ENCODE assay signal across 8 cellular contexts in the genomic region with DNA sequence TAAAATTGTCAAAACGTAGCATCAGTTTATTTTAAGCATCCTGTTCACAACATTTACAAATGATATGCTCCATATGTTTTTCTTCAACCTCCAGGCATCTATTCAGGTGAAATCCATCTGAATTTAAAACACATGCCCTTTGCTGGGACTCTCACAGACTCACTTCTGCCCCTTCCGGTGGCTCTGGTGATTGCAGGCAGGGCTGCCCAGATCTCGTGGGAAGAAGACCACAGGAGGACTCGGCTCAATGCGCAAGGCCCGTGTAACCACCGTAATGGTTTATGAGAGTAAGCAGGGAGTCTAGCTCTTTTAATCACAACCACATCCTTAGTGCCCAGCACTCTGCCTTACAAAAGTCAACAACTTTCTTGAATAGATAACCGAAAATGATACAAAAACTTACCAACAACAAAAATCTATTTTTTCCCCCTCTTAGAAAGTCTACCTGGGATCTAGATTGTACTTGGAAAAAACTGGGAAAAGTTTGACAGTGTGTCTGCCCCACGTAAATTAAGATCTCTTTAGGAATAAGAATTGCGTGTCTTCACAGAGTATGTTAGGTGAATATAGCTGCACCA.
A peak's percentile ranks its signal among the peaks of the same experiment; 100 is the strongest.
DNase-seq lines count a peak whose midpoint lies in the region; ATAC-seq and TF ChIP-seq lines count a peak whose summit lies in the region.

No MANE protein-coding gene starts in this region.

- DNase-seq in EL (peak; percentile 48), GM23338 (ENCODE audit: low spot score) (peak; percentile 86), NCI-H2171 (lab: John Stamatoyannopoulos, UW) (peak; percentile 26), foreskin fibroblast (peak in 1 of 2 donors; percentile 53), psoas muscle (peak; percentile 24 to 59)
- peak; percentile 44 for DNase-seq in activated CD8-positive, alpha-beta memory T cell treated with anti-CD3 and anti-CD28 coated beads, Interleukin-2, amount 50 U/mL, for 4 hours

- H3F3A ChIP-seq in GM23338 (replicated peaks; ENCODE audit: low read depth) = no peaks in the 10 kb centered on the region

- peaks cover 3% of the 10 kb centered on the region; the same call in 1 of the 3 replicates for H3K9me3 Mint-ChIP-seq in GM23338

- H3K27me3 Mint-ChIP-seq in GM23338 (ENCODE audit: insufficient read depth, low read depth, poor library complexity) = no peaks in the 10 kb centered on the region

- peak; percentile 71 to 83 for TF ChIP-seq CTCF in GM23338 (conservative IDR thresholded peaks at IDR 0.05; ENCODE audit: low read depth in 2 of 2)
- TF ChIP-seq CTCF in foreskin fibroblast (IDR thresholded peaks at IDR 0.05; ENCODE audit: low read depth, low read length) = peak; percentile 66
- TF ChIP-seq CTCF in psoas muscle (IDR thresholded peaks at IDR 0.05) = peak; percentile 48

- WGBS in psoas muscle, 3 donors = 67 to 76% (median 69%) methylated on average over 10 of the region's 10 CpGs

- peaks cover 7% of the 10 kb centered on the region; the same call in 1 of the 3 replicates for H3K36me3 Mint-ChIP-seq in GM23338 (ENCODE audit: low read depth)

- no peaks in the 10 kb centered on the region for H3K27me3 ChIP-seq in GM23338 (ENCODE audit: insufficient read depth)
- H3K27me3 ChIP-seq in psoas muscle (ENCODE audit: insufficient read depth in 3 of 3, low read length in 2 of 3) = no peaks in the 10 kb centered on the region

- no peak overlapping the region for H3K4me2 ChIP-seq in GM23338

- H3K79me2 ChIP-seq in GM23338 (replicated peaks; ENCODE audit: insufficient read depth) = no peaks in the 10 kb centered on the region

- no peaks in the 10 kb centered on the region for H3K9me3 ChIP-seq in psoas muscle

- H3K27ac Mint-ChIP-seq in GM23338 = no peak overlapping the region

- peaks cover 22% of the 10 kb centered on the region for H3K9me2 ChIP-seq in GM23338 (ENCODE audit: insufficient read depth)

- H3K4me3 ChIP-seq in GM23338 (no peak overlapping the region), foreskin fibroblast (ENCODE audit: low read depth in 1 of 2, low read length in 2 of 2) (no peak overlapping the region), psoas muscle (no peak overlapping the region)

- ATAC-seq in GM23338 = peak; percentile 88
- ATAC-seq in psoas muscle = peak in 2 of 4 donors; percentile 49 to 52
- no peak for ATAC-seq in GM21381 (IDR thresholded peaks at IDR 0.05; ENCODE audit: unreplicated experiment)
- ATAC-seq in HG02678 (IDR thresholded peaks at IDR 0.05; ENCODE audit: unreplicated experiment) = no peak

- intact Hi-C loops in psoas muscle (cut with DNase I) = no loop called here

- no peaks in the 10 kb centered on the region for H3K36me3 ChIP-seq in GM23338 (ENCODE audit: insufficient read depth)
- H3K36me3 ChIP-seq in psoas muscle (ENCODE audit: insufficient read depth in 1 of 2, low read depth in 1 of 2) = peaks cover 0 to 9% of the 10 kb centered on the region in 2 donors

- peaks cover 15% of the 10 kb centered on the region for H3K4me1 ChIP-seq in GM23338 (ENCODE audit: insufficient read depth)
- H3K4me1 ChIP-seq in psoas muscle = peaks cover 13% of the 10 kb centered on the region

- no peak overlapping the region for H2AFZ ChIP-seq in GM23338

- H3K27ac ChIP-seq in GM23338 (ENCODE audit: low read depth) (no peak overlapping the region), psoas muscle (no peak overlapping the region)

- peaks cover 16% of the 10 kb centered on the region for H3K4me1 Mint-ChIP-seq in GM23338

- H4K20me1 ChIP-seq in GM23338 (replicated peaks; ENCODE audit: insufficient read depth) = no peaks in the 10 kb centered on the region

- H3K4me3 Mint-ChIP-seq in GM23338 = no peak overlapping the region

TF ChIP-seq in GM23338, 12 proteins besides CTCF, POLR2A, EP300 and RAD21:
- TF ChIP-seq ZNF331 (CRISPR knock-in tag; IDR thresholded peaks at IDR 0.05; ENCODE audit: low read depth) (no peak), CREB1 (CRISPR knock-in tag; IDR thresholded peaks at IDR 0.05; ENCODE audit: low read depth) (no peak), STAT1 (IDR thresholded peaks at IDR 0.05; ENCODE audit: unreplicated experiment) (no peak), POLR2AphosphoS5 (IDR thresholded peaks at IDR 0.05; ENCODE audit: low read depth) (no peak), NANOG (IDR thresholded peaks at IDR 0.05; ENCODE audit: borderline replicate concordance) (no peak)
- TF ChIP-seq, protein P1, sequence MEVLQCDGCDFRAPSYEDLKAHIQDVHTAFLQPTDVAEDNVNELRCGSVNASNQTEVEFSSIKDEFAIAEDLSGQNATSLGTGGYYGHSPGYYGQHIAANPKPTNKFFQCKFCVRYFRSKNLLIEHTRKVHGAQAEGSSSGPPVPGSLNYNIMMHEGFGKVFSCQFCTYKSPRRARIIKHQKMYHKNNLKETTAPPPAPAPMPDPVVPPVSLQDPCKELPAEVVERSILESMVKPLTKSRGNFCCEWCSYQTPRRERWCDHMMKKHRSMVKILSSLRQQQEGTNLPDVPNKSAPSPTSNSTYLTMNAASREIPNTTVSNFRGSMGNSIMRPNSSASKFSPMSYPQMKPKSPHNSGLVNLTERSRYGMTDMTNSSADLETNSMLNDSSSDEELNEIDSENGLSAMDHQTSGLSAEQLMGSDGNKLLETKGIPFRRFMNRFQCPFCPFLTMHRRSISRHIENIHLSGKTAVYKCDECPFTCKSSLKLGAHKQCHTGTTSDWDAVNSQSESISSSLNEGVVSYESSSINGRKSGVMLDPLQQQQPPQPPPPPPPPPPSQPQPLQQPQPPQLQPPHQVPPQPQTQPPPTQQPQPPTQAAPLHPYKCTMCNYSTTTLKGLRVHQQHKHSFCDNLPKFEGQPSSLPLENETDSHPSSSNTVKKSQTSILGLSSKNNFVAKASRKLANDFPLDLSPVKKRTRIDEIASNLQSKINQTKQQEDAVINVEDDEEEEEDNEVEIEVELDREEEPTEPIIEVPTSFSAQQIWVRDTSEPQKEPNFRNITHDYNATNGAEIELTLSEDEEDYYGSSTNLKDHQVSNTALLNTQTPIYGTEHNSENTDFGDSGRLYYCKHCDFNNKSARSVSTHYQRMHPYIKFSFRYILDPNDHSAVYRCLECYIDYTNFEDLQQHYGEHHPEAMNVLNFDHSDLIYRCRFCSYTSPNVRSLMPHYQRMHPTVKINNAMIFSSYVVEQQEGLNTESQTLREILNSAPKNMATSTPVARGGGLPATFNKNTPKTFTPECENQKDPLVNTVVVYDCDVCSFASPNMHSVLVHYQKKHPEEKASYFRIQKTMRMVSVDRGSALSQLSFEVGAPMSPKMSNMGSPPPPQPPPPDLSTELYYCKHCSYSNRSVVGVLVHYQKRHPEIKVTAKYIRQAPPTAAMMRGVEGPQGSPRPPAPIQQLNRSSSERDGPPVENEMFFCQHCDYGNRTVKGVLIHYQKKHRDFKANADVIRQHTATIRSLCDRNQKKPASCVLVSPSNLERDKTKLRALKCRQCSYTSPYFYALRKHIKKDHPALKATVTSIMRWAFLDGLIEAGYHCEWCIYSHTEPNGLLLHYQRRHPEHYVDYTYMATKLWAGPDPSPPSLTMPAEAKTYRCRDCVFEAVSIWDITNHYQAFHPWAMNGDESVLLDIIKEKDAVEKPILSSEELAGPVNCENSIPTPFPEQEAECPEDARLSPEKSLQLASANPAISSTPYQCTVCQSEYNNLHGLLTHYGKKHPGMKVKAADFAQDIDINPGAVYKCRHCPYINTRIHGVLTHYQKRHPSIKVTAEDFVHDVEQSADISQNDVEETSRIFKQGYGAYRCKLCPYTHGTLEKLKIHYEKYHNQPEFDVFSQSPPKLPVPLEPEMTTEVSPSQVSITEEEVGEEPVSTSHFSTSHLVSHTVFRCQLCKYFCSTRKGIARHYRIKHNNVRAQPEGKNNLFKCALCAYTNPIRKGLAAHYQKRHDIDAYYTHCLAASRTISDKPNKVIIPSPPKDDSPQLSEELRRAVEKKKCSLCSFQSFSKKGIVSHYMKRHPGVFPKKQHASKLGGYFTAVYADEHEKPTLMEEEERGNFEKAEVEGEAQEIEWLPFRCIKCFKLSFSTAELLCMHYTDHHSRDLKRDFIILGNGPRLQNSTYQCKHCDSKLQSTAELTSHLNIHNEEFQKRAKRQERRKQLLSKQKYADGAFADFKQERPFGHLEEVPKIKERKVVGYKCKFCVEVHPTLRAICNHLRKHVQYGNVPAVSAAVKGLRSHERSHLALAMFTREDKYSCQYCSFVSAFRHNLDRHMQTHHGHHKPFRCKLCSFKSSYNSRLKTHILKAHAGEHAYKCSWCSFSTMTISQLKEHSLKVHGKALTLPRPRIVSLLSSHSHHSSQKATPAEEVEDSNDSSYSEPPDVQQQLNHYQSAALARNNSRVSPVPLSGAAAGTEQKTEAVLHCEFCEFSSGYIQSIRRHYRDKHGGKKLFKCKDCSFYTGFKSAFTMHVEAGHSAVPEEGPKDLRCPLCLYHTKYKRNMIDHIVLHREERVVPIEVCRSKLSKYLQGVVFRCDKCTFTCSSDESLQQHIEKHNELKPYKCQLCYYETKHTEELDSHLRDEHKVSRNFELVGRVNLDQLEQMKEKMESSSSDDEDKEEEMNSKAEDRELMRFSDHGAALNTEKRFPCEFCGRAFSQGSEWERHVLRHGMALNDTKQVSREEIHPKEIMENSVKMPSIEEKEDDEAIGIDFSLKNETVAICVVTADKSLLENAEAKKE (CRISPR knock-in tag; IDR thresholded peaks at IDR 0.05) = 0 out of 2 replicates have a peak, but pooled peaks have one; percentile 7
TF ChIP-seq in GM23338: peak in this region for 1.
